In genomic region chr1:109373051-109373593, GRCh38 we compare ENCODE assay signal across 16 cellular contexts. TPM values are rescaled to one million over a fixed set of nuclear protein-coding genes. Genes with fewer than 3 reads are reported as not detected.
A peak's percentile ranks its signal among the peaks of the same experiment; 100 is the strongest.
DNase-seq lines count a peak whose midpoint lies in the region; ATAC-seq, FAIRE-seq and TF ChIP-seq lines count a peak whose summit lies in the region.
"Had no signal": no experiment of that assay in that cellular context is flagged by ENCODE, and none has a peak within 500 bp of the region (broad histone marks: within the 10 kb centered on the region; RNA-seq: fewer than 3 reads in every experiment).

No MANE protein-coding gene starts in this region.

- H3K36me3 Mint-ChIP-seq in T-helper 2 cell treated with Interferon-gamma antibody and Interleukin-4, amounts not matched to agents 5 μg/mL and 100 μg/mL, for 36 hours (ENCODE audit: low read depth), result peaks cover 7% of the 10 kb centered on the region
- no peaks in the 10 kb centered on the region for H3K36me3 Mint-ChIP-seq in astrocyte (ENCODE audit: low read depth, unreplicated experiment)

- H3K9me3 ChIP-seq in astrocyte (ENCODE audit: insufficient read depth, low read depth, low read length), result no peaks in the 10 kb centered on the region
- no peaks in the 10 kb centered on the region for H3K9me3 ChIP-seq in HepG2 (ENCODE audit: low read length)
- no peaks in the 10 kb centered on the region for H3K9me3 ChIP-seq in tibial artery
- H3K9me3 ChIP-seq: adrenal gland, HAP-1, prostate gland had no signal

- BruUV-seq in HepG2 (replicated peaks; lab: Mats Ljungman, UMichigan), result no TSS peak

- H3K9ac ChIP-seq in astrocyte (ENCODE audit: low read length) (no peak overlapping the region), HepG2 (ENCODE audit: insufficient read depth, low read depth, low read length) (peak overlapping the region; percentile 37)

- H3K27me3 Mint-ChIP-seq in T-helper 2 cell treated with Interferon-gamma antibody and Interleukin-4, amounts not matched to agents 5 μg/mL and 100 μg/mL, for 36 hours (ENCODE audit: low read depth), result peaks cover 10% of the 10 kb centered on the region
- H3K27me3 Mint-ChIP-seq in astrocyte (ENCODE audit: low read depth, unreplicated experiment), result no peaks in the 10 kb centered on the region

- CTCF ChIA-PET in HepG2 (lab: Yijun Ruan, JAX; ENCODE audit: low intra/inter-chr PET ratio, low total read pairs), result no interaction called here

- no peaks in the 10 kb centered on the region for H3K36me3 ChIP-seq in astrocyte (ENCODE audit: insufficient read depth, low read length)
- 0 out of 5 replicates have a peak, but pooled peaks cover 0 to 11% of the 10 kb centered on the region in 2 experiments for H3K36me3 ChIP-seq in HepG2 (replicated peaks in 1 of 2; ENCODE audit: control insufficient read depth in 1 of 2, insufficient read depth in 2 of 2, low read length in 2 of 2)
- peaks cover 0 to 6% (median 0%) of the 10 kb centered on the region in 3 donors for H3K36me3 ChIP-seq in tibial artery
- H3K36me3 ChIP-seq: adrenal gland, HAP-1, prostate gland had no signal

- no peak overlapping the region for H3K4me2 ChIP-seq in astrocyte (ENCODE audit: low read length)
- peak overlapping the region; percentile 71 for H3K4me2 ChIP-seq in HepG2 (ENCODE audit: low read depth, low read length)

- no peaks in the 10 kb centered on the region for H3K9me3 Mint-ChIP-seq in T-helper 2 cell treated with Interferon-gamma antibody and Interleukin-4, amounts not matched to agents 5 μg/mL and 100 μg/mL, for 36 hours
- H3K9me3 Mint-ChIP-seq in astrocyte (ENCODE audit: unreplicated experiment), result no peaks in the 10 kb centered on the region

- TF ChIP-seq CTCF in astrocyte (IDR thresholded peaks at IDR 0.05; ENCODE audit: insufficient read depth, low read depth, low read length) (no peak), HepG2 (CRISPR knock-in tag; IDR thresholded peaks at IDR 0.05) (no peak), tibial artery (IDR thresholded peaks at IDR 0.05) (no peak)

- H3K27ac Mint-ChIP-seq in T-helper 2 cell treated with Interferon-gamma antibody and Interleukin-4, amounts not matched to agents 5 μg/mL and 100 μg/mL, for 36 hours, result peak overlapping the region; percentile 80
- H3K27ac Mint-ChIP-seq in astrocyte (ENCODE audit: unreplicated experiment), result peak overlapping the region; percentile 99

- no peak overlapping the region for H3K27ac ChIP-seq in astrocyte (ENCODE audit: low read depth, low read length)
- H3K27ac ChIP-seq in HepG2 (ENCODE audit: extremely low read length, insufficient read depth, low read length), result peak overlapping the region; percentile 68
- peak overlapping the region; percentile 82 to 85 for H3K27ac ChIP-seq in tibial artery
- H3K27ac ChIP-seq: adrenal gland had no signal

- H3K27me3 ChIP-seq in astrocyte (ENCODE audit: insufficient read depth, low read length) (no peaks in the 10 kb centered on the region), HepG2 (ENCODE audit: control insufficient read depth in 1 of 2, insufficient read depth in 2 of 2, low read length in 2 of 2) (no peaks in the 10 kb centered on the region), tibial artery (no peaks in the 10 kb centered on the region)
- H3K27me3 ChIP-seq: adrenal gland had no signal

- peak overlapping the region; percentile 78 for H3K4me3 Mint-ChIP-seq in T-helper 2 cell treated with Interferon-gamma antibody and Interleukin-4, amounts not matched to agents 5 μg/mL and 100 μg/mL, for 36 hours
- H3K4me3 Mint-ChIP-seq in astrocyte (ENCODE audit: unreplicated experiment), result peak overlapping the region; percentile 31

- H3K79me2 ChIP-seq in astrocyte (ENCODE audit: insufficient read depth, low read length), result peaks cover 61% of the 10 kb centered on the region
- H3K79me2 ChIP-seq in HepG2 (ENCODE audit: insufficient read depth, low read length), result peaks cover 86% of the 10 kb centered on the region

- ATAC-seq in HepG2, result peak; percentile 84

- H3K4me1 ChIP-seq in astrocyte (ENCODE audit: insufficient read depth, low read length) (peaks cover 38% of the 10 kb centered on the region), HepG2 (ENCODE audit: insufficient read depth, low read length) (peaks cover 61% of the 10 kb centered on the region), tibial artery (peaks cover 0 to 97% (median 59%) of the 10 kb centered on the region in 4 donors)
- H3K4me1 ChIP-seq: prostate gland had no signal

- H3K4me1 Mint-ChIP-seq in T-helper 2 cell treated with Interferon-gamma antibody and Interleukin-4, amounts not matched to agents 5 μg/mL and 100 μg/mL, for 36 hours (ENCODE audit: low read depth), result peaks cover 48% of the 10 kb centered on the region
- peaks cover 47% of the 10 kb centered on the region for H3K4me1 Mint-ChIP-seq in astrocyte (ENCODE audit: low read depth, unreplicated experiment)

- TF ChIP-seq EP300 in HepG2 (IDR thresholded peaks at IDR 0.05; ENCODE audit: low read depth in 2 of 2, low read length in 2 of 2) (peak in 1 of 2 experiments; percentile 27; a peak in 1 of 4 replicates), HepG2 (CRISPR knock-in tag; IDR thresholded peaks at IDR 0.05; ENCODE audit: borderline replicate concordance) (no peak)

- H4K20me1 ChIP-seq in astrocyte (ENCODE audit: insufficient read depth, low read length) (no peaks in the 10 kb centered on the region), HepG2 (ENCODE audit: insufficient read depth, low read length) (0 out of 2 replicates have a peak, but pooled peaks cover 3% of the 10 kb centered on the region)

- TF ChIP-seq RAD21 in HepG2 (CRISPR knock-in tag; IDR thresholded peaks at IDR 0.05), result no peak

- H3K4me3 ChIP-seq in astrocyte (ENCODE audit: insufficient read depth, low read depth, low read length), result no peak overlapping the region
- H3K4me3 ChIP-seq in HepG2 (replicated peaks in 1 of 3; ENCODE audit: insufficient read depth in 1 of 3, low read depth in 2 of 3, low read length in 3 of 3), result peak overlapping the region in 2 of 3 experiments; percentile 36 to 42; a peak in 3 of 6 replicates
- H3K4me3 ChIP-seq in tibial artery, result peak overlapping the region in 1 of 2 donors; percentile 10
- H3K4me3 ChIP-seq: adrenal gland, HAP-1, prostate gland had no signal

- in situ Hi-C loops in HepG2 (cut with HindIII; ENCODE audit: extremely low pct_ligation_motif_present, low pct_unique_long_range_greater_than_20kb), result no loop called here

- DNase-seq in T-helper 2 cell treated with Interferon-gamma antibody and Interleukin-4, amounts not matched to agents 5 μg/mL and 100 μg/mL, for 36 hours (ENCODE audit: low spot score), result no peak
- DNase-seq in T-helper 2 cell (no peak), astrocyte (ENCODE audit: low read depth) (no peak), HepG2 (ENCODE audit: low spot score) (peak; percentile 34), tibial artery (no peak), HT-29 (ENCODE audit: low spot score) (no peak), HUDEP-2 (lab: John Stamatoyannopoulos, UW; ENCODE audit: unreplicated experiment in 76 of 76) (no peak), NCI-H69 (lab: John Stamatoyannopoulos, UW) (no peak)
- DNase-seq: adrenal gland, KG1, NCI-H2029 treated with DMSO at 0.1 percent for 48 hours, SW 1271 had no signal

- FAIRE-seq in astrocyte (lab: Jason Lieb, UNC) (no peak), HepG2 (lab: Jason Lieb, UNC) (peak; percentile 63)
- FAIRE-seq: A204.1, GM19239 had no signal

- intact Hi-C loops in HepG2 (cut with micrococcal nuclease; ENCODE audit: unreplicated experiment) (no loop called here), tibial artery (cut with DNase I; ENCODE audit: low total_unique reads) (no loop called here)

- POLR2A ChIA-PET in HepG2 (lab: Yijun Ruan, JAX), result interaction anchor here (1.1 to 1.5 kb wide), 4 partner anchors 18 to 160 kb away, joined by 3 to 6 read pairs (median 4); partner anchors contain the start of gene SARS1

- WGBS in HepG2 (ENCODE audit: low lambda C conversion rate), result 8% methylated on average over 7 of the region's 7 CpGs

- H2AFZ ChIP-seq in astrocyte (ENCODE audit: low read depth, low read length) (no peak overlapping the region), HepG2 (ENCODE audit: low read length) (no peak overlapping the region)

- no peak for TF ChIP-seq POLR2A in HepG2 (IDR thresholded peaks at IDR 0.05; ENCODE audit: insufficient read depth in 1 of 2, low read depth in 2 of 2, low read length in 2 of 2)

RNA-seq across cellular contexts. Expression of gene SORT1, which starts 24.6 kb away (rescaled TPM):
- total RNA-seq in astrocyte (135 and 138 TPM in 2 replicates), HepG2 (2016; rRNA removed; fragmentation: Illumina TruSeq; extraction: Trizol) (32.4 and 35.3 TPM in 2 replicates)
- total RNA-seq in HepG2 (2016; cell fraction: cytosol; rRNA removed; fragmentation: Illumina TruSeq; extraction: Trizol; ENCODE audit: low read depth), result 4.0 and 6.4 TPM in 2 replicates
- total RNA-seq in HepG2 (2016; cell fraction: insoluble cytoplasmic fraction; rRNA removed; fragmentation: Illumina TruSeq; extraction: Trizol), result 31.2 and 35.2 TPM in 2 replicates
- 17.0 and 17.8 TPM in 2 replicates for total RNA-seq in HepG2 (2016; cell fraction: membrane; rRNA removed; fragmentation: Illumina TruSeq; extraction: Trizol)
- 54.6 and 67.3 TPM in 2 replicates for total RNA-seq in HepG2 (2016; cell fraction: nucleus; rRNA removed; fragmentation: Illumina TruSeq; extraction: Trizol)
- 79.7 and 93.0 TPM in 2 replicates for polyA plus RNA-seq in HepG2 (2011; rRNA removed)
- polyA plus RNA-seq in HepG2 (2011; cell fraction: cytosol; rRNA removed), result 58.6 and 75.5 TPM in 2 replicates
- polyA plus RNA-seq in HepG2 (2011; cell fraction: nucleus; rRNA removed), result 47.3 and 51.2 TPM in 2 replicates
- polyA plus RNA-seq in HepG2 (2012), result 53.6 and 75.8 TPM in 2 replicates
- 4.5 and 5.4 TPM in 2 replicates for polyA plus RNA-seq in HepG2 (2016; cell fraction: cytosol; fragmentation: Illumina TruSeq; extraction: Trizol; ENCODE audit: low read depth)
- polyA plus RNA-seq in HepG2 (2016; cell fraction: insoluble cytoplasmic fraction; fragmentation: Illumina TruSeq; extraction: Trizol; ENCODE audit: low read depth), result 22.3 and 23.2 TPM in 2 replicates
- 7.2 and 8.4 TPM in 2 replicates for polyA plus RNA-seq in HepG2 (2016; cell fraction: membrane; fragmentation: Illumina TruSeq; extraction: Trizol; ENCODE audit: low read depth)
- polyA plus RNA-seq in HepG2 (2016; cell fraction: nucleus; fragmentation: Illumina TruSeq; extraction: Trizol; ENCODE audit: insufficient read depth, low read depth), result 51.7 and 52.8 TPM in 2 replicates
- 110 and 520 TPM in 2 replicates for polyA minus RNA-seq in HepG2 (2011; rRNA and poly(A)+ RNA removed; ENCODE audit: low replicate concordance)
- 104 and 121 TPM in 2 replicates for polyA minus RNA-seq in HepG2 (2011; cell fraction: cytosol; rRNA and poly(A)+ RNA removed)
- 157 and 174 TPM in 2 replicates for polyA minus RNA-seq in HepG2 (2011; cell fraction: nucleus; rRNA and poly(A)+ RNA removed)
- 15.3 and 16.3 TPM in 2 replicates for total RNA-seq in HT-29 (2014; rRNA removed; shearing (Covaris generic))

RNA-seq across cellular contexts. Expression of gene PSMA5, which starts 53.1 kb away (rescaled TPM):
- total RNA-seq in astrocyte (143 and 148 TPM in 2 replicates), HepG2 (2016; rRNA removed; fragmentation: Illumina TruSeq; extraction: Trizol) (169 and 261 TPM in 2 replicates)
- 27.2 TPM in 2 replicates for total RNA-seq in HepG2 (2016; cell fraction: cytosol; rRNA removed; fragmentation: Illumina TruSeq; extraction: Trizol; ENCODE audit: low read depth)
- 163 and 273 TPM in 2 replicates for total RNA-seq in HepG2 (2016; cell fraction: insoluble cytoplasmic fraction; rRNA removed; fragmentation: Illumina TruSeq; extraction: Trizol)
- 67.3 and 70.0 TPM in 2 replicates for total RNA-seq in HepG2 (2016; cell fraction: membrane; rRNA removed; fragmentation: Illumina TruSeq; extraction: Trizol)
- total RNA-seq in HepG2 (2016; cell fraction: nucleus; rRNA removed; fragmentation: Illumina TruSeq; extraction: Trizol), result 61.3 and 63.7 TPM in 2 replicates
- 116 and 140 TPM in 2 replicates for polyA plus RNA-seq in HepG2 (2011; rRNA removed)
- 101 and 134 TPM in 2 replicates for polyA plus RNA-seq in HepG2 (2011; cell fraction: cytosol; rRNA removed)
- 32.2 and 45.1 TPM in 2 replicates for polyA plus RNA-seq in HepG2 (2011; cell fraction: nucleus; rRNA removed)
- polyA plus RNA-seq in HepG2 (2012), result 119 TPM in 2 replicates
- 38.3 and 40.3 TPM in 2 replicates for polyA plus RNA-seq in HepG2 (2016; cell fraction: cytosol; fragmentation: Illumina TruSeq; extraction: Trizol; ENCODE audit: low read depth)
- polyA plus RNA-seq in HepG2 (2016; cell fraction: insoluble cytoplasmic fraction; fragmentation: Illumina TruSeq; extraction: Trizol; ENCODE audit: low read depth), result 219 and 228 TPM in 2 replicates
- polyA plus RNA-seq in HepG2 (2016; cell fraction: membrane; fragmentation: Illumina TruSeq; extraction: Trizol; ENCODE audit: low read depth), result 48.3 and 52.7 TPM in 2 replicates
- polyA plus RNA-seq in HepG2 (2016; cell fraction: nucleus; fragmentation: Illumina TruSeq; extraction: Trizol; ENCODE audit: insufficient read depth, low read depth), result 72.2 and 82.4 TPM in 2 replicates
- polyA minus RNA-seq in HepG2 (2011; rRNA and poly(A)+ RNA removed; ENCODE audit: low replicate concordance), result 42.3 and 110 TPM in 2 replicates
- 54.0 and 56.2 TPM in 2 replicates for polyA minus RNA-seq in HepG2 (2011; cell fraction: cytosol; rRNA and poly(A)+ RNA removed)
- 52.7 and 59.6 TPM in 2 replicates for polyA minus RNA-seq in HepG2 (2011; cell fraction: nucleus; rRNA and poly(A)+ RNA removed)
- 61.2 and 80.9 TPM in 2 replicates for total RNA-seq in HT-29 (2014; rRNA removed; shearing (Covaris generic))
